ENCODE assay signal across 23 cellular contexts in the genomic region with DNA sequence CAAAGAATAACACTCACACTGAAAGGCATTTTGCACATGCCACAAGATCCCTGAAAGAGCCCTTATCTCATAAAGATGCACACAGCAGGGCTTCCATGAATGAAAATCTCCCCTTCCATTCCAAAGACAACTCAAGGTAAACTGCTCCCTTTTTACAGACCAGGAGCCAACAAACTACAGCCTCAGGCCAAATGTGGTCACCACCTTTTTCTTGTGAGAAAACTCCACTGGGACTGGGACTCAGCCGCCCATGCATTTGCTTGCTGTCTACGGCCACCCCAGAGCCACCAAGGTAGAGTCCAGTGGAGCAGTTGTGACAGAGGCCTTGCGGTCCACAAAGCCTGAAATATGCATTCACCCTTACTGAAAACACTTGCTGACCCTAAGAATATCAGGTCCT.
DNase-seq lines count a peak whose midpoint lies in the region; ATAC-seq and TF ChIP-seq lines count a peak whose summit lies in the region.
"Had no signal": no experiment of that assay in that cellular context is flagged by ENCODE, and none has a peak within 500 bp of the region (broad histone marks: within the 10 kb centered on the region; RNA-seq: fewer than 3 reads in every experiment).

No MANE protein-coding gene starts in this region.

- ATAC-seq in HG02763 (IDR thresholded peaks at IDR 0.05; ENCODE audit: unreplicated experiment) (no peak), GM21619 (IDR thresholded peaks at IDR 0.05; ENCODE audit: unreplicated experiment) (no peak)
- ATAC-seq: A549; CD8-positive, alpha-beta T cell; Right ventricle myocardium inferior had no signal

- H3K4me3 ChIP-seq in HUES48 (ENCODE audit: low read depth, low read length): no peak overlapping the region
- H3K4me3 ChIP-seq in NT2/D1 (ENCODE audit: insufficient read length, low read depth): no peak overlapping the region
- no peak overlapping the region for H3K4me3 ChIP-seq in endodermal cell (ENCODE audit: low read length)
- H3K4me3 ChIP-seq: A549, GM23248, HAP-1, Peyer's patch, SJCRH30 had no signal

- no peak overlapping the region for H3K4me3 Mint-ChIP-seq in endodermal cell
- H3K4me3 Mint-ChIP-seq: CD8-positive, alpha-beta T cell; HFFc6 had no signal

- peaks cover 18% of the 10 kb centered on the region for H3K4me1 Mint-ChIP-seq in endodermal cell

- H3K9me3 ChIP-seq in HUES48 (ENCODE audit: control insufficient read depth, insufficient read depth, low read length): peaks cover 15% of the 10 kb centered on the region
- H3K9me3 ChIP-seq in NT2/D1 (ENCODE audit: insufficient read depth, low read length): peaks cover 14% of the 10 kb centered on the region; the same call in 1 of the 2 replicates
- peaks cover 9% of the 10 kb centered on the region for H3K9me3 ChIP-seq in endodermal cell (ENCODE audit: control insufficient read depth, low read length)
- H3K9me3 ChIP-seq: A549, Caco-2, HAP-1, Peyer's patch, SJCRH30 had no signal

- H3K36me3 ChIP-seq in HUES48 (ENCODE audit: control insufficient read depth, insufficient read depth, low read length) (no peaks in the 10 kb centered on the region), NT2/D1 (ENCODE audit: insufficient read depth, insufficient read length, low read length) (no peaks in the 10 kb centered on the region), endodermal cell (ENCODE audit: control insufficient read depth, insufficient read depth, low read length) (no peaks in the 10 kb centered on the region)
- H3K36me3 ChIP-seq: HAP-1, Peyer's patch, SJCRH30 had no signal

- no peaks in the 10 kb centered on the region for H3K36me3 Mint-ChIP-seq in endodermal cell (ENCODE audit: low read depth)
- H3K36me3 Mint-ChIP-seq: CD8-positive, alpha-beta T cell had no signal

- H3K4me1 ChIP-seq in HUES48 (ENCODE audit: control insufficient read depth, insufficient read depth, low read length) (peaks cover 22% of the 10 kb centered on the region), NT2/D1 (ENCODE audit: insufficient read depth, insufficient read length) (peaks cover 3% of the 10 kb centered on the region), endodermal cell (ENCODE audit: control insufficient read depth, insufficient read depth, low read length) (peaks cover 5% of the 10 kb centered on the region)
- H3K4me1 ChIP-seq: A549, Caco-2, Peyer's patch, SJCRH30 had no signal

- DNase-seq in NT2/D1 (ENCODE audit: low read depth, low spot score) (peak; percentile 44), endodermal cell (peak; percentile 65), mesenteric fat pad (ENCODE audit: low spot score) (peak; percentile 60), RPMI8226 (no peak)
- DNase-seq: Caco-2; CD8-positive, alpha-beta T cell; GM23248; HFFc6; NCI-H1048; NCI-H1417; NCI-H1694; NCI-H2029 treated with DMSO at 0.1 percent for 48 hours; NCI-H446 treated with DMSO at 0.1 percent for 48 hours; NCI-H526 treated with DMSO at 0.1 percent for 48 hours; Peyer's patch; SJCRH30 had no signal

- H3K27ac ChIP-seq in HUES48 (ENCODE audit: low read depth, low read length) (peak overlapping the region; percentile 38), endodermal cell (ENCODE audit: low read depth, low read length) (no peak overlapping the region)
- H3K27ac ChIP-seq: A549, C4-2B, GM23248, Peyer's patch, SJCRH30 had no signal

- peaks cover 13% of the 10 kb centered on the region for H3K9me3 Mint-ChIP-seq in endodermal cell

- no peak overlapping the region for H3K9ac ChIP-seq in HUES48 (ENCODE audit: low read depth, low read length)
- H3K9ac ChIP-seq in NT2/D1 (ENCODE audit: insufficient read length, low read depth): no peak overlapping the region
- H3K9ac ChIP-seq in endodermal cell (ENCODE audit: extremely low read depth, low read length, poor library complexity, severe bottlenecking): no peak overlapping the region
- H3K9ac ChIP-seq: GM23248 had no signal

- WGBS in endodermal cell (ENCODE audit: insufficient coverage in 1 of 2, insufficient read length in 1 of 2), 2 experiments: 86 to 100% methylated on average over 1 to 3 of the region's 3 CpGs

- no peak for TF ChIP-seq CTCF in endodermal cell (conservative IDR thresholded peaks at IDR 0.05)

- no peak overlapping the region for H3K27ac Mint-ChIP-seq in endodermal cell
- H3K27ac Mint-ChIP-seq: CD8-positive, alpha-beta T cell; HFFc6 had no signal

- H3K27me3 Mint-ChIP-seq in endodermal cell (ENCODE audit: insufficient read depth): peaks cover 18% of the 10 kb centered on the region

- no peaks in the 10 kb centered on the region for H3K27me3 ChIP-seq in HUES48 (ENCODE audit: control insufficient read depth, insufficient read depth, low read length)
- H3K27me3 ChIP-seq in NT2/D1 (ENCODE audit: insufficient read depth, insufficient read length): no peaks in the 10 kb centered on the region
- peaks cover 9% of the 10 kb centered on the region for H3K27me3 ChIP-seq in endodermal cell (ENCODE audit: control insufficient read depth, insufficient read depth, low read length, poor library complexity, severe bottlenecking)
- H3K27me3 ChIP-seq: Peyer's patch, SJCRH30 had no signal
